Comparison of ENCODE assay signal across 8 cellular contexts in the genomic region with DNA sequence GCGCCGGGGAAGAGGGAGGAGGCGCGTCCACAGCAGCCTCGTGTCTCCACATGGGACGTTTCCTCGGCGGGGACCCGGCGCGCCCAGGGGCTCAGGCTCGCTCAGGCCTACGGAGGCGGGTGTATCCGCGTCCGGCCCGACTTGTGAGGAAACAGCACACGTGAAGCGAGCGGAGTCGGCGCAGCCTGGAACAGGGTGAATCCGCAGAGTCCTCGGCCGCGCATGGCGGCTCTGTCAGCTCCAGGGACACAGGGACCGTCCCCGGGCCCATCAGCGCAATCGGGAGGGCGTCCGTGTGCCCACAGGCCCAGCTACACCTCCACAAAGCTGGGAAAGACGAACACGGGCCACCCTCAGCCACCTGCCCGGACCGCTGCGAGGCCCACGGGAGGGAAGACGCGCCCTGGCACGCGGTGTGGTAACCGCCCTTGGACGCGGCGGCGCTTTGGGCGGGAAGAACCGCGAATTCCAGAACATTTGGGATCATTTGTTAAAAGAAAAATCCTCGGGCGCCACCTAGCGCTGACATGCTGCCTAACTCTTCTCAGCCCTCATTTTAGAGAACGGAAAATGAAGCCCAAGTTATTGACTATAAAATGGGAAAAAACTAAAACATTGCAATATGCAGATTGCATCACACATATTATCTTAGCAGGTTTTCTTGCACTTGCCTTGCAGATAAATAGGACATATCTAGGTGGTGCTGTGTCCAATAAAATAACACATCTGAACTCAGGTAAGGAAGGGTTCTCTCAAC. TPM values are rescaled to one million over a fixed set of nuclear protein-coding genes. Genes with fewer than 3 reads are reported as not detected.
DNase-seq lines count a peak whose midpoint lies in the region; ATAC-seq and TF ChIP-seq lines count a peak whose summit lies in the region.

No MANE protein-coding gene starts in this region.

- H3K4me3 ChIP-seq in HCT116 (replicated peaks in 1 of 2; ENCODE audit: low read depth in 1 of 2, low read length in 2 of 2), result no peak overlapping the region
- peak overlapping the region; percentile 36 to 53 for H3K4me3 ChIP-seq in muscle layer of colon (ENCODE audit: low read depth in 1 of 2, low read length in 2 of 2)

- no peaks in the 10 kb centered on the region for H3K36me3 Mint-ChIP-seq in activated CD8-positive, alpha-beta memory T cell treated with anti-CD3 and anti-CD28 coated beads, Interleukin-2, amount 10 ng/mL, durations not matched to agents 7 days and 5 days
- H3K36me3 Mint-ChIP-seq in stimulated activated memory B cell treated with anti-CD40 and anti-IgM and Interleukin-4, amounts not matched to agents 10 μg/mL and 1 μg/mL and 100 μg/mL, for 72 hours, result no peaks in the 10 kb centered on the region

- TF ChIP-seq POLR2A in HCT116 (IDR thresholded peaks at IDR 0.05; ENCODE audit: borderline replicate concordance, extremely low read depth, insufficient read depth, insufficient read length), result no peak

- no peak overlapping the region for H3K4me2 ChIP-seq in HCT116 (ENCODE audit: low read length)

- TF ChIP-seq CTCF in HCT116 (IDR thresholded peaks at IDR 0.05 in 2 of 3, conservative IDR thresholded peaks at IDR 0.05 in 1 of 3; ENCODE audit: borderline replicate concordance in 1 of 3, insufficient read depth in 1 of 3, low read depth in 2 of 3, low read length in 2 of 3), result peak; percentile 76 to 83 (median 80)

- peak; percentile 89 for TF ChIP-seq RAD21 in HCT116 (IDR thresholded peaks at IDR 0.05; ENCODE audit: low read depth)

- peaks cover 5% of the 10 kb centered on the region for H3K27me3 Mint-ChIP-seq in activated CD8-positive, alpha-beta memory T cell treated with anti-CD3 and anti-CD28 coated beads, Interleukin-2, amount 10 ng/mL, durations not matched to agents 7 days and 5 days
- peaks cover 8% of the 10 kb centered on the region for H3K27me3 Mint-ChIP-seq in stimulated activated memory B cell treated with anti-CD40 and anti-IgM and Interleukin-4, amounts not matched to agents 10 μg/mL and 1 μg/mL and 100 μg/mL, for 72 hours

- RAD21 ChIA-PET in HCT116 (lab: Charles Lee; ENCODE audit: low non-redundant PET in 1 of 2, low total read pairs in 2 of 2, uncharacterized antibody in 2 of 2, unreplicated experiment in 2 of 2), result no interaction called here

- POLR2A ChIA-PET in HCT116 (lab: Charles Lee), result no interaction called here

- intact Hi-C loops in HCT116 (cut with micrococcal nuclease), result loop anchor here (1.0 to 5.0 kb wide), 3 partner anchors 108 to 465 kb away; no protein-coding TSS in a partner anchor

- DNase-seq in EH (ENCODE audit: low read depth) (peak; percentile 55), HCT116 (ENCODE audit: low read depth, low spot score) (peak; percentile 47), NCI-H345 treated with DMSO at 0.1 percent for 48 hours (lab: John Stamatoyannopoulos, UW; ENCODE audit: unreplicated experiment) (peak; percentile 24), epidermal melanocyte (ENCODE audit: insufficient read length, low spot score) (peak; percentile 45)
- DNase-seq in activated CD8-positive, alpha-beta memory T cell treated with anti-CD3 and anti-CD28 coated beads, Interleukin-2, amount 10 ng/mL, durations not matched to agents 7 days and 5 days, result peak; percentile 48

- H3K4me1 ChIP-seq in HCT116 (ENCODE audit: control insufficient read depth in 1 of 2, insufficient read depth in 2 of 2, low read length in 2 of 2) (peaks cover 0 to 14% of the 10 kb centered on the region in 2 experiments; a peak in 2 of 4 replicates), muscle layer of colon (ENCODE audit: insufficient read depth, low read length) (no peaks in the 10 kb centered on the region)

- no peaks in the 10 kb centered on the region for H3K27me3 ChIP-seq in HCT116 (ENCODE audit: insufficient read depth, low read length)
- H3K27me3 ChIP-seq in muscle layer of colon (ENCODE audit: control insufficient read depth in 1 of 2, insufficient read depth in 2 of 2, low read length in 2 of 2), result peaks cover 0 to 5% of the 10 kb centered on the region in 2 donors

- H3K36me3 ChIP-seq in HCT116 (ENCODE audit: control insufficient read depth in 1 of 2, insufficient read depth in 2 of 2, low read length in 2 of 2) (no peaks in the 10 kb centered on the region), muscle layer of colon (ENCODE audit: insufficient read depth, low read length) (no peaks in the 10 kb centered on the region)

- no peak overlapping the region for H3K27ac ChIP-seq in HCT116 (ENCODE audit: low read depth, low read length)
- no peak overlapping the region for H3K27ac ChIP-seq in muscle layer of colon (ENCODE audit: low read depth, low read length)

- H3K9ac ChIP-seq in HCT116 (ENCODE audit: low read length), result no peak overlapping the region
- H3K9ac ChIP-seq in muscle layer of colon (ENCODE audit: low read length), result no peak overlapping the region

- ATAC-seq in HCT116, result peak; percentile 77
- peak; percentile 77 for ATAC-seq in activated CD8-positive, alpha-beta memory T cell treated with anti-CD3 and anti-CD28 coated beads, Interleukin-2, amount 10 ng/mL, durations not matched to agents 7 days and 5 days
- ATAC-seq in stimulated activated memory B cell treated with anti-CD40 and anti-IgM and Interleukin-4, amounts not matched to agents 10 μg/mL and 1 μg/mL and 100 μg/mL, for 72 hours, result peak; percentile 74
- no peak for ATAC-seq in GM18873 (IDR thresholded peaks at IDR 0.05; ENCODE audit: low FRiP score, unreplicated experiment)

- CTCF ChIA-PET in HCT116 (lab: Charles Lee), result interaction anchor here (0.6 to 3.1 kb wide), 2 partner anchors 41 to 107 kb away, joined by 3 to 19 read pairs; no protein-coding TSS in a partner anchor
- CTCF ChIA-PET in activated CD8-positive, alpha-beta memory T cell treated with anti-CD3 and anti-CD28 coated beads, Interleukin-2, amount 10 ng/mL, durations not matched to agents 7 days and 5 days (lab: Charles Lee), result interaction anchor here (0.9 to 1.7 kb wide), 10 partner anchors 9 to 619 kb away, joined by 3 to 6 read pairs (median 3); no protein-coding TSS in a partner anchor

- H4K20me1 ChIP-seq in HCT116 (ENCODE audit: insufficient read depth), result no peaks in the 10 kb centered on the region

- no peaks in the 10 kb centered on the region for H3K4me1 Mint-ChIP-seq in activated CD8-positive, alpha-beta memory T cell treated with anti-CD3 and anti-CD28 coated beads, Interleukin-2, amount 10 ng/mL, durations not matched to agents 7 days and 5 days
- H3K4me1 Mint-ChIP-seq in stimulated activated memory B cell treated with anti-CD40 and anti-IgM and Interleukin-4, amounts not matched to agents 10 μg/mL and 1 μg/mL and 100 μg/mL, for 72 hours, result peaks cover 6% of the 10 kb centered on the region

- H3K27ac Mint-ChIP-seq in activated CD8-positive, alpha-beta memory T cell treated with anti-CD3 and anti-CD28 coated beads, Interleukin-2, amount 10 ng/mL, durations not matched to agents 7 days and 5 days, result no peak overlapping the region
- peak overlapping the region; percentile 84 for H3K27ac Mint-ChIP-seq in stimulated activated memory B cell treated with anti-CD40 and anti-IgM and Interleukin-4, amounts not matched to agents 10 μg/mL and 1 μg/mL and 100 μg/mL, for 72 hours

- no peaks in the 10 kb centered on the region for H3K9me2 ChIP-seq in HCT116 (ENCODE audit: insufficient read depth)

- H3K9me3 Mint-ChIP-seq in activated CD8-positive, alpha-beta memory T cell treated with anti-CD3 and anti-CD28 coated beads, Interleukin-2, amount 10 ng/mL, durations not matched to agents 7 days and 5 days (ENCODE audit: low read depth), result no peaks in the 10 kb centered on the region
- H3K9me3 Mint-ChIP-seq in stimulated activated memory B cell treated with anti-CD40 and anti-IgM and Interleukin-4, amounts not matched to agents 10 μg/mL and 1 μg/mL and 100 μg/mL, for 72 hours, result peaks cover 3% of the 10 kb centered on the region

- H3K4me3 Mint-ChIP-seq in activated CD8-positive, alpha-beta memory T cell treated with anti-CD3 and anti-CD28 coated beads, Interleukin-2, amount 10 ng/mL, durations not matched to agents 7 days and 5 days, result peak overlapping the region; percentile 52
- peak overlapping the region; percentile 85 for H3K4me3 Mint-ChIP-seq in stimulated activated memory B cell treated with anti-CD40 and anti-IgM and Interleukin-4, amounts not matched to agents 10 μg/mL and 1 μg/mL and 100 μg/mL, for 72 hours

- no TSS peak for BruUV-seq in HCT116 (replicated peaks; lab: Mats Ljungman, UMichigan)

- H3K79me2 ChIP-seq in HCT116 (ENCODE audit: insufficient read depth, low read length), result no peaks in the 10 kb centered on the region

- no peaks in the 10 kb centered on the region; a peak in 1 of 4 replicates for H3K9me3 ChIP-seq in HCT116 (ENCODE audit: control insufficient read depth in 1 of 2, insufficient read depth in 1 of 2, low read depth in 1 of 2, low read length in 2 of 2)
- H3K9me3 ChIP-seq in muscle layer of colon (ENCODE audit: low read length), result no peaks in the 10 kb centered on the region

- H2AFZ ChIP-seq in HCT116 (ENCODE audit: low read depth, low read length, poor library complexity, severe bottlenecking), result no peak overlapping the region

TF ChIP-seq in HCT116, 20 proteins besides CTCF, POLR2A, EP300 and RAD21:
- no peak for TF ChIP-seq TCF7L2 (IDR thresholded peaks at IDR 0.05; ENCODE audit: borderline replicate concordance, extremely low read depth, insufficient read depth, insufficient read length)
- peak; percentile 97 for TF ChIP-seq MAX (IDR thresholded peaks at IDR 0.05)
- TF ChIP-seq CBX3 (IDR thresholded peaks at IDR 0.05; ENCODE audit: low read depth), result peak; percentile 81

RNA-seq across cellular contexts. Expression of gene TMEM18, which starts 40.4 kb away (rescaled TPM):
- 33.5 TPM for total RNA-seq in HCT116 (2021; ENCODE audit: unreplicated experiment)
- 25.9 and 32.3 TPM in 2 replicates for polyA plus RNA-seq in HCT116 (2012)
- total RNA-seq in activated CD8-positive, alpha-beta memory T cell treated with anti-CD3 and anti-CD28 coated beads, Interleukin-2, amount 10 ng/mL, durations not matched to agents 7 days and 5 days, result 10 to 100 TPM; 22.1 to 25.6 TPM

Comparison
In these comparisons a context has a peak if more than half of its experiments do, and no peak if none do; other contexts are left out.
1. H3K4me3 ChIP-seq: peak in muscle layer of colon (2 of 2); none in HCT116 (0 of 2).
2. Peak in every context shown above with its lines, with median percentiles within 50 percentile points of each other: DNase-seq.